Comparison of ENCODE assay signal across 23 cellular contexts in genomic region chr18:48456838-48457237, GRCh38. TPM values are rescaled to one million over a fixed set of nuclear protein-coding genes. Genes with fewer than 3 reads are reported as not detected.
DNase-seq lines count a peak whose midpoint lies in the region; TF ChIP-seq lines count a peak whose summit lies in the region.
"Had no signal": no experiment of that assay in that cellular context is flagged by ENCODE, and none has a peak within 500 bp of the region (broad histone marks: within the 10 kb centered on the region; RNA-seq: fewer than 3 reads in every experiment).

No MANE protein-coding gene starts in this region.

- no peaks in the 10 kb centered on the region for H3K27me3 Mint-ChIP-seq in osteocyte (ENCODE audit: unreplicated experiment)
- H3K27me3 Mint-ChIP-seq in glutamatergic neuron (ENCODE audit: unreplicated experiment): peaks cover 5% of the 10 kb centered on the region

- H3K4me1 Mint-ChIP-seq in osteocyte (ENCODE audit: unreplicated experiment) (peaks cover 38% of the 10 kb centered on the region), glutamatergic neuron (ENCODE audit: low read depth, unreplicated experiment) (peaks cover 11% of the 10 kb centered on the region)

- peaks cover 26% of the 10 kb centered on the region for H4K20me1 ChIP-seq in BLaER1
- H4K20me1 ChIP-seq in Loucy (ENCODE audit: insufficient read depth, low read length, poor library complexity, severe bottlenecking): no peaks in the 10 kb centered on the region

- H3K4me1 ChIP-seq in BLaER1: peaks cover 30% of the 10 kb centered on the region
- peaks cover 26% of the 10 kb centered on the region for H3K4me1 ChIP-seq in Loucy (ENCODE audit: insufficient read depth, low read length, poor library complexity, severe bottlenecking)
- peaks cover 28 to 89% (median 43%) of the 10 kb centered on the region in 3 donors for H3K4me1 ChIP-seq in esophagus squamous epithelium
- peaks cover 12 to 22% of the 10 kb centered on the region in 2 donors for H3K4me1 ChIP-seq in adrenal gland (replicated peaks in 1 of 2)

- no peaks in the 10 kb centered on the region for H3K9me3 Mint-ChIP-seq in osteocyte (ENCODE audit: unreplicated experiment)
- no peaks in the 10 kb centered on the region for H3K9me3 Mint-ChIP-seq in glutamatergic neuron (ENCODE audit: unreplicated experiment)
- H3K9me3 Mint-ChIP-seq: CD4-positive, alpha-beta T cell had no signal

- H3K36me3 Mint-ChIP-seq in osteocyte (ENCODE audit: unreplicated experiment) (no peaks in the 10 kb centered on the region), glutamatergic neuron (ENCODE audit: unreplicated experiment) (no peaks in the 10 kb centered on the region)

- DNase-seq in esophagus squamous epithelium (lab: John Stamatoyannopoulos, UW) (no peak), osteocyte (ENCODE audit: extremely low spot score, unreplicated experiment) (peak; percentile 80), glutamatergic neuron (no peak), adrenal gland (no peak), inferior parietal cortex (ENCODE audit: extremely low spot score) (no peak), NCI-H524 (lab: John Stamatoyannopoulos, UW) (no peak)
- DNase-seq: DMS53, GF-D8, Karpas-422, MV-4-11, NCI-H1105, NCI-H1436 treated with DMSO at 0.1 percent for 48 hours, NCI-H1930, NCI-H446 treated with DMSO at 0.1 percent for 48 hours, NCI-H526 treated with DMSO at 0.1 percent for 48 hours, SHP77 had no signal

- H3K79me2 ChIP-seq in Loucy (ENCODE audit: insufficient read depth, low read length): no peaks in the 10 kb centered on the region

- TF ChIP-seq CTCF in Loucy (conservative IDR thresholded peaks at IDR 0.05; ENCODE audit: low read length): no peak
- TF ChIP-seq CTCF in esophagus squamous epithelium (IDR thresholded peaks at IDR 0.05): no peak
- no peak for TF ChIP-seq CTCF in osteocyte (IDR thresholded peaks at IDR 0.05)
- no peak for TF ChIP-seq CTCF in glutamatergic neuron (IDR thresholded peaks at IDR 0.05; ENCODE audit: partially characterized antibody, unreplicated experiment)
- TF ChIP-seq CTCF in adrenal gland (IDR thresholded peaks at IDR 0.05): no peak

- no peaks in the 10 kb centered on the region for H3K36me3 ChIP-seq in BLaER1
- no peaks in the 10 kb centered on the region for H3K36me3 ChIP-seq in Loucy (ENCODE audit: insufficient read depth, low read length)
- H3K36me3 ChIP-seq in esophagus squamous epithelium: no peaks in the 10 kb centered on the region
- H3K36me3 ChIP-seq in adrenal gland (replicated peaks in 1 of 2): no peaks in the 10 kb centered on the region

- H3K9ac ChIP-seq in BLaER1 (no peak overlapping the region), Loucy (ENCODE audit: low read depth, low read length, poor library complexity, severe bottlenecking) (no peak overlapping the region)

- H3K4me3 ChIP-seq in BLaER1: no peak overlapping the region
- H3K4me3 ChIP-seq in Loucy (ENCODE audit: low read length, poor library complexity, severe bottlenecking): no peak overlapping the region
- no peak overlapping the region for H3K4me3 ChIP-seq in esophagus squamous epithelium
- no peak overlapping the region for H3K4me3 ChIP-seq in adrenal gland

- TF ChIP-seq POLR2A in esophagus squamous epithelium (IDR thresholded peaks at IDR 0.05) (no peak), adrenal gland (IDR thresholded peaks at IDR 0.05) (no peak)

- no peak overlapping the region for H3K27ac ChIP-seq in BLaER1
- H3K27ac ChIP-seq in esophagus squamous epithelium: peak overlapping the region; percentile 60 to 92 (median 84)
- H3K27ac ChIP-seq in adrenal gland: no peak overlapping the region
- H3K27ac ChIP-seq: RWPE1 had no signal

- H3K4me3 Mint-ChIP-seq in osteocyte (ENCODE audit: unreplicated experiment) (no peak overlapping the region), glutamatergic neuron (ENCODE audit: unreplicated experiment) (no peak overlapping the region)

- no peak overlapping the region for H2AFZ ChIP-seq in Loucy (ENCODE audit: low read length)

- H3K27me3 ChIP-seq in BLaER1 (peaks cover 26% of the 10 kb centered on the region), Loucy (ENCODE audit: insufficient read depth, low read length, poor library complexity, severe bottlenecking) (peaks cover 88% of the 10 kb centered on the region), esophagus squamous epithelium (no peaks in the 10 kb centered on the region), adrenal gland (no peaks in the 10 kb centered on the region)

- no peaks in the 10 kb centered on the region for H3K9me2 ChIP-seq in Loucy (replicated peaks; ENCODE audit: low read depth, low read length)

- H3K27ac Mint-ChIP-seq in osteocyte (ENCODE audit: unreplicated experiment) (no peak overlapping the region), glutamatergic neuron (ENCODE audit: unreplicated experiment) (no peak overlapping the region)

- intact Hi-C loops in esophagus squamous epithelium (cut with DNase I): no loop called here
- intact Hi-C loops in adrenal gland (cut with DNase I): no loop called here

- 90% methylated on average over 7 of the region's 9 CpGs; no CpG with 5 or more reads in 1 of the 2 donors for WGBS in esophagus squamous epithelium, 2 donors
- WGBS in adrenal gland, 4 donors: 91 to 100% (median 93%) methylated on average over 9 of the region's 9 CpGs

- H3K4me2 ChIP-seq in BLaER1 (peak overlapping the region; percentile 64), Loucy (ENCODE audit: low read depth, low read length, poor library complexity, severe bottlenecking) (peak overlapping the region; percentile 61)

- H3F3A ChIP-seq in Loucy (ENCODE audit: low read depth): no peaks in the 10 kb centered on the region

- H3K9me3 ChIP-seq in BLaER1 (no peaks in the 10 kb centered on the region), Loucy (ENCODE audit: insufficient read depth, low read depth, low read length) (no peaks in the 10 kb centered on the region), esophagus squamous epithelium (no peaks in the 10 kb centered on the region), adrenal gland (replicated peaks in 1 of 3) (no peaks in the 10 kb centered on the region)

RNA-seq across cellular contexts. Expression of gene ZBTB7C, which starts 47.7 kb away (rescaled TPM):
- total RNA-seq in esophagus squamous epithelium (10 to 100 TPM; 38.2 to 92.3 (median 52.4) TPM), osteocyte (0.11 and 0.16 TPM in 2 replicates), glutamatergic neuron (ENCODE audit: unreplicated experiment) (10.6 TPM), adrenal gland (10 to 100 TPM; 24.9 to 42.8 (median 30.5) TPM)
- 10 to 100 TPM in 1 of 3 donors, 1 to 10 TPM in 2; 5.2 to 22.6 (median 6.0) TPM for polyA plus RNA-seq in adrenal gland
- total RNA-seq: CD4-positive, alpha-beta T cell; M059J; SK-MEL-5 had no signal
- polyA plus RNA-seq: BJ had no signal

Comparison
In these comparisons a context has a peak if more than half of its experiments do, and no peak if none do; other contexts are left out.
1. H3K27ac ChIP-seq: peak in esophagus squamous epithelium (4 of 4); none in BLaER1 (single experiment) and adrenal gland (0 of 5).
2. RNA of gene ZBTB7C, which starts 47.7 kb away (total RNA-seq): 38.2 to 92.3 TPM in esophagus squamous epithelium, 24.9 to 42.8 TPM in adrenal gland and 10.6 TPM in glutamatergic neuron (single experiment); 0.11 to 0.16 TPM in osteocyte; every median in the first group is over 10 times any median in the second.